1 cellular context compared by ENCODE assay signal in the genomic region with DNA sequence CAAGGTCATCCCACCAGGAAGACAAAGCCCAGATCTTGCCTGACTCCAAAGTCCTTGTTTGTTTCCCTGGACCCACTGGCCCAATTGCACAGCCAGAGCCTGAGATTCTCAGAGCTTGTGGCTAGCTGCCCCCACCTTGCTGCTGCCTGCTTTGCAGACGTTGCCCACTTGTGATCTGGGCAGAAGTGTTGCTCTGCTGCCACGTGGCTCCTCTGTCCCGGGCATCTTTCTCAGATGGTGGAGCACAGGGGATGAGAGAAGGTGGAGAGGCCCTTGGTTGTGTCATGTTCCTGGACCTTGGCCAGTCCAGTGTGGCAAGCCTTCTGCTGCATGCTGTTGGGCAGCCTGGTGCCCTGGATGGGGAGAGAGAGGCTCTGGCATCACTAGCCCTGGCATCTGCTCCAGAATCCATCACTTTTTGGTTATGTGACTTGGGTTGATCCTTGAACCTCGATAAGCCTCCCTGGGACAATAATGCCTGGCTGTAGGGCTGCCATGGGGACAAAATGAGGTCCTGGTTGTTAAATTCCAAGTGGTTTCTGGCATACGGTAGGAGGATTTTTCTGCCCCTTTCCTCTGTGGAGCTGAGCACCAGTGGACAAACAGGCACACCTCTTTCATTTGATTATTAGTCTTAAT.
TF ChIP-seq lines count a peak whose summit lies in the region.

No MANE protein-coding gene starts in this region.

TF ChIP-seq in HepG2, 621 proteins besides CTCF, POLR2A, EP300 and RAD21 (continued from another document and continues in another):
- TF ChIP-seq, protein P1, sequence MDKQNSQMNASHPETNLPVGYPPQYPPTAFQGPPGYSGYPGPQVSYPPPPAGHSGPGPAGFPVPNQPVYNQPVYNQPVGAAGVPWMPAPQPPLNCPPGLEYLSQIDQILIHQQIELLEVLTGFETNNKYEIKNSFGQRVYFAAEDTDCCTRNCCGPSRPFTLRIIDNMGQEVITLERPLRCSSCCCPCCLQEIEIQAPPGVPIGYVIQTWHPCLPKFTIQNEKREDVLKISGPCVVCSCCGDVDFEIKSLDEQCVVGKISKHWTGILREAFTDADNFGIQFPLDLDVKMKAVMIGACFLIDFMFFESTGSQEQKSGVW (CRISPR knock-in tag; IDR thresholded peaks at IDR 0.05; ENCODE audit: borderline replicate concordance) = no peak
- TF ChIP-seq KDM5B (CRISPR knock-in tag; IDR thresholded peaks at IDR 0.05; ENCODE audit: borderline replicate concordance) (no peak; the same call in 1 of the 2 replicates), ZNF230 (CRISPR knock-in tag; IDR thresholded peaks at IDR 0.05) (no peak), TSC22D2 (CRISPR knock-in tag; IDR thresholded peaks at IDR 0.05; ENCODE audit: borderline replicate concordance) (no peak), CEBPG (CRISPR knock-in tag; IDR thresholded peaks at IDR 0.05) (0 out of 2 replicates have a peak, but pooled peaks have one; percentile 21), ZNF562 (CRISPR knock-in tag; IDR thresholded peaks at IDR 0.05; ENCODE audit: borderline replicate concordance) (no peak), ZNF788 (CRISPR knock-in tag; IDR thresholded peaks at IDR 0.05; ENCODE audit: borderline replicate concordance) (peak; percentile 21; the same call in 1 of the 2 replicates), SOX6 (IDR thresholded peaks at IDR 0.05) (no peak), SOX6 (CRISPR knock-in tag; IDR thresholded peaks at IDR 0.05) (peak; percentile 75), TEAD3 (CRISPR knock-in tag; optimal IDR thresholded peaks at IDR 0.05; ENCODE audit: borderline replicate concordance) (no peak), ZNF264 (CRISPR knock-in tag; IDR thresholded peaks at IDR 0.05) (no peak), ZNF563 (CRISPR knock-in tag; IDR thresholded peaks at IDR 0.05) (no peak), ZNF850 (CRISPR knock-in tag; conservative IDR thresholded peaks at IDR 0.05) (no peak), TARDBP (CRISPR knock-in tag; IDR thresholded peaks at IDR 0.05) (no peak)
- TF ChIP-seq, protein P2, sequence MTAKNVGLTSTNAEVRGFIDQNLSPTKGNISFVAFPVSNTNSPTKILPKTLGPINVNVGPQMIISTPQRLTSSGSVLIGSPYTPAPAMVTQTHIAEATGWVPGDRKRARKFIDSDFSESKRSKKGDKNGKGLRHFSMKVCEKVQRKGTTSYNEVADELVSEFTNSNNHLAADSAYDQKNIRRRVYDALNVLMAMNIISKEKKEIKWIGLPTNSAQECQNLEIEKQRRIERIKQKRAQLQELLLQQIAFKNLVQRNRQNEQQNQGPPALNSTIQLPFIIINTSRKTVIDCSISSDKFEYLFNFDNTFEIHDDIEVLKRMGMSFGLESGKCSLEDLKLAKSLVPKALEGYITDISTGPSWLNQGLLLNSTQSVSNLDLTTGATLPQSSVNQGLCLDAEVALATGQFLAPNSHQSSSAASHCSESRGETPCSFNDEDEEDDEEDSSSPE (CRISPR knock-in tag; IDR thresholded peaks at IDR 0.05) = no peak
- TF ChIP-seq, protein P3, sequence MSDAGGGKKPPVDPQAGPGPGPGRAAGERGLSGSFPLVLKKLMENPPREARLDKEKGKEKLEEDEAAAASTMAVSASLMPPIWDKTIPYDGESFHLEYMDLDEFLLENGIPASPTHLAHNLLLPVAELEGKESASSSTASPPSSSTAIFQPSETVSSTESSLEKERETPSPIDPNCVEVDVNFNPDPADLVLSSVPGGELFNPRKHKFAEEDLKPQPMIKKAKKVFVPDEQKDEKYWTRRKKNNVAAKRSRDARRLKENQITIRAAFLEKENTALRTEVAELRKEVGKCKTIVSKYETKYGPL (CRISPR knock-in tag; IDR thresholded peaks at IDR 0.05) = no peak
- TF ChIP-seq, protein P4, sequence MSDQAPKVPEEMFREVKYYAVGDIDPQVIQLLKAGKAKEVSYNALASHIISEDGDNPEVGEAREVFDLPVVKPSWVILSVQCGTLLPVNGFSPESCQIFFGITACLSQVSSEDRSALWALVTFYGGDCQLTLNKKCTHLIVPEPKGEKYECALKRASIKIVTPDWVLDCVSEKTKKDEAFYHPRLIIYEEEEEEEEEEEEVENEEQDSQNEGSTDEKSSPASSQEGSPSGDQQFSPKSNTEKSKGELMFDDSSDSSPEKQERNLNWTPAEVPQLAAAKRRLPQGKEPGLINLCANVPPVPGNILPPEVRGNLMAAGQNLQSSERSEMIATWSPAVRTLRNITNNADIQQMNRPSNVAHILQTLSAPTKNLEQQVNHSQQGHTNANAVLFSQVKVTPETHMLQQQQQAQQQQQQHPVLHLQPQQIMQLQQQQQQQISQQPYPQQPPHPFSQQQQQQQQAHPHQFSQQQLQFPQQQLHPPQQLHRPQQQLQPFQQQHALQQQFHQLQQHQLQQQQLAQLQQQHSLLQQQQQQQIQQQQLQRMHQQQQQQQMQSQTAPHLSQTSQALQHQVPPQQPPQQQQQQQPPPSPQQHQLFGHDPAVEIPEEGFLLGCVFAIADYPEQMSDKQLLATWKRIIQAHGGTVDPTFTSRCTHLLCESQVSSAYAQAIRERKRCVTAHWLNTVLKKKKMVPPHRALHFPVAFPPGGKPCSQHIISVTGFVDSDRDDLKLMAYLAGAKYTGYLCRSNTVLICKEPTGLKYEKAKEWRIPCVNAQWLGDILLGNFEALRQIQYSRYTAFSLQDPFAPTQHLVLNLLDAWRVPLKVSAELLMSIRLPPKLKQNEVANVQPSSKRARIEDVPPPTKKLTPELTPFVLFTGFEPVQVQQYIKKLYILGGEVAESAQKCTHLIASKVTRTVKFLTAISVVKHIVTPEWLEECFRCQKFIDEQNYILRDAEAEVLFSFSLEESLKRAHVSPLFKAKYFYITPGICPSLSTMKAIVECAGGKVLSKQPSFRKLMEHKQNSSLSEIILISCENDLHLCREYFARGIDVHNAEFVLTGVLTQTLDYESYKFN (CRISPR knock-in tag; conservative IDR thresholded peaks at IDR 0.05) = peak; percentile 69
- TF ChIP-seq, protein P5, sequence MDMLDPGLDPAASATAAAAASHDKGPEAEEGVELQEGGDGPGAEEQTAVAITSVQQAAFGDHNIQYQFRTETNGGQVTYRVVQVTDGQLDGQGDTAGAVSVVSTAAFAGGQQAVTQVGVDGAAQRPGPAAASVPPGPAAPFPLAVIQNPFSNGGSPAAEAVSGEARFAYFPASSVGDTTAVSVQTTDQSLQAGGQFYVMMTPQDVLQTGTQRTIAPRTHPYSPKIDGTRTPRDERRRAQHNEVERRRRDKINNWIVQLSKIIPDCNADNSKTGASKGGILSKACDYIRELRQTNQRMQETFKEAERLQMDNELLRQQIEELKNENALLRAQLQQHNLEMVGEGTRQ (IDR thresholded peaks at IDR 0.05; ENCODE audit: low read depth, low read length) = no peak
- TF ChIP-seq, protein P5 (CRISPR knock-in tag; IDR thresholded peaks at IDR 0.05; ENCODE audit: borderline replicate concordance) = no peak
- TF ChIP-seq, protein P6, sequence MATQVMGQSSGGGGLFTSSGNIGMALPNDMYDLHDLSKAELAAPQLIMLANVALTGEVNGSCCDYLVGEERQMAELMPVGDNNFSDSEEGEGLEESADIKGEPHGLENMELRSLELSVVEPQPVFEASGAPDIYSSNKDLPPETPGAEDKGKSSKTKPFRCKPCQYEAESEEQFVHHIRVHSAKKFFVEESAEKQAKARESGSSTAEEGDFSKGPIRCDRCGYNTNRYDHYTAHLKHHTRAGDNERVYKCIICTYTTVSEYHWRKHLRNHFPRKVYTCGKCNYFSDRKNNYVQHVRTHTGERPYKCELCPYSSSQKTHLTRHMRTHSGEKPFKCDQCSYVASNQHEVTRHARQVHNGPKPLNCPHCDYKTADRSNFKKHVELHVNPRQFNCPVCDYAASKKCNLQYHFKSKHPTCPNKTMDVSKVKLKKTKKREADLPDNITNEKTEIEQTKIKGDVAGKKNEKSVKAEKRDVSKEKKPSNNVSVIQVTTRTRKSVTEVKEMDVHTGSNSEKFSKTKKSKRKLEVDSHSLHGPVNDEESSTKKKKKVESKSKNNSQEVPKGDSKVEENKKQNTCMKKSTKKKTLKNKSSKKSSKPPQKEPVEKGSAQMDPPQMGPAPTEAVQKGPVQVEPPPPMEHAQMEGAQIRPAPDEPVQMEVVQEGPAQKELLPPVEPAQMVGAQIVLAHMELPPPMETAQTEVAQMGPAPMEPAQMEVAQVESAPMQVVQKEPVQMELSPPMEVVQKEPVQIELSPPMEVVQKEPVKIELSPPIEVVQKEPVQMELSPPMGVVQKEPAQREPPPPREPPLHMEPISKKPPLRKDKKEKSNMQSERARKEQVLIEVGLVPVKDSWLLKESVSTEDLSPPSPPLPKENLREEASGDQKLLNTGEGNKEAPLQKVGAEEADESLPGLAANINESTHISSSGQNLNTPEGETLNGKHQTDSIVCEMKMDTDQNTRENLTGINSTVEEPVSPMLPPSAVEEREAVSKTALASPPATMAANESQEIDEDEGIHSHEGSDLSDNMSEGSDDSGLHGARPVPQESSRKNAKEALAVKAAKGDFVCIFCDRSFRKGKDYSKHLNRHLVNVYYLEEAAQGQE (IDR thresholded peaks at IDR 0.05; ENCODE audit: borderline replicate concordance in 1 of 2, low read depth in 1 of 2, low read length in 2 of 2) = no peak
- TF ChIP-seq, protein P7, sequence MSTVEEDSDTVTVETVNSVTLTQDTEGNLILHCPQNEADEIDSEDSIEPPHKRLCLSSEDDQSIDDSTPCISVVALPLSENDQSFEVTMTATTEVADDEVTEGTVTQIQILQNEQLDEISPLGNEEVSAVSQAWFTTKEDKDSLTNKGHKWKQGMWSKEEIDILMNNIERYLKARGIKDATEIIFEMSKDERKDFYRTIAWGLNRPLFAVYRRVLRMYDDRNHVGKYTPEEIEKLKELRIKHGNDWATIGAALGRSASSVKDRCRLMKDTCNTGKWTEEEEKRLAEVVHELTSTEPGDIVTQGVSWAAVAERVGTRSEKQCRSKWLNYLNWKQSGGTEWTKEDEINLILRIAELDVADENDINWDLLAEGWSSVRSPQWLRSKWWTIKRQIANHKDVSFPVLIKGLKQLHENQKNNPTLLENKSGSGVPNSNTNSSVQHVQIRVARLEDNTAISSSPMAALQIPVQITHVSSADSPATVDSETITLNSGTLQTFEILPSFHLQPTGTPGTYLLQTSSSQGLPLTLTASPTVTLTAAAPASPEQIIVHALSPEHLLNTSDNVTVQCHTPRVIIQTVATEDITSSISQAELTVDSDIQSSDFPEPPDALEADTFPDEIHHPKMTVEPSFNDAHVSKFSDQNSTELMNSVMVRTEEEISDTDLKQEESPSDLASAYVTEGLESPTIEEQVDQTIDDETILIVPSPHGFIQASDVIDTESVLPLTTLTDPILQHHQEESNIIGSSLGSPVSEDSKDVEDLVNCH (CRISPR knock-in tag; IDR thresholded peaks at IDR 0.05) = no peak
- TF ChIP-seq, protein P8, sequence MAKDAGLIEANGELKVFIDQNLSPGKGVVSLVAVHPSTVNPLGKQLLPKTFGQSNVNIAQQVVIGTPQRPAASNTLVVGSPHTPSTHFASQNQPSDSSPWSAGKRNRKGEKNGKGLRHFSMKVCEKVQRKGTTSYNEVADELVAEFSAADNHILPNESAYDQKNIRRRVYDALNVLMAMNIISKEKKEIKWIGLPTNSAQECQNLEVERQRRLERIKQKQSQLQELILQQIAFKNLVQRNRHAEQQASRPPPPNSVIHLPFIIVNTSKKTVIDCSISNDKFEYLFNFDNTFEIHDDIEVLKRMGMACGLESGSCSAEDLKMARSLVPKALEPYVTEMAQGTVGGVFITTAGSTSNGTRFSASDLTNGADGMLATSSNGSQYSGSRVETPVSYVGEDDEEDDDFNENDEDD (CRISPR knock-in tag; IDR thresholded peaks at IDR 0.05; ENCODE audit: borderline replicate concordance) = no peak
- TF ChIP-seq, protein P9, sequence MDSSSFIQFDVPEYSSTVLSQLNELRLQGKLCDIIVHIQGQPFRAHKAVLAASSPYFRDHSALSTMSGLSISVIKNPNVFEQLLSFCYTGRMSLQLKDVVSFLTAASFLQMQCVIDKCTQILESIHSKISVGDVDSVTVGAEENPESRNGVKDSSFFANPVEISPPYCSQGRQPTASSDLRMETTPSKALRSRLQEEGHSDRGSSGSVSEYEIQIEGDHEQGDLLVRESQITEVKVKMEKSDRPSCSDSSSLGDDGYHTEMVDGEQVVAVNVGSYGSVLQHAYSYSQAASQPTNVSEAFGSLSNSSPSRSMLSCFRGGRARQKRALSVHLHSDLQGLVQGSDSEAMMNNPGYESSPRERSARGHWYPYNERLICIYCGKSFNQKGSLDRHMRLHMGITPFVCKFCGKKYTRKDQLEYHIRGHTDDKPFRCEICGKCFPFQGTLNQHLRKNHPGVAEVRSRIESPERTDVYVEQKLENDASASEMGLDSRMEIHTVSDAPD (CRISPR knock-in tag; IDR thresholded peaks at IDR 0.05) = 0 out of 2 replicates have a peak, but pooled peaks have one; percentile 24
- TF ChIP-seq, protein P10, sequence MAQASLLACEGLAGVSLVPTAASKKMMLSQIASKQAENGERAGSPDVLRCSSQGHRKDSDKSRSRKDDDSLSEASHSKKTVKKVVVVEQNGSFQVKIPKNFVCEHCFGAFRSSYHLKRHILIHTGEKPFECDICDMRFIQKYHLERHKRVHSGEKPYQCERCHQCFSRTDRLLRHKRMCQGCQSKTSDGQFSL (CRISPR knock-in tag; IDR thresholded peaks at IDR 0.05) = no peak
- TF ChIP-seq, protein P11, sequence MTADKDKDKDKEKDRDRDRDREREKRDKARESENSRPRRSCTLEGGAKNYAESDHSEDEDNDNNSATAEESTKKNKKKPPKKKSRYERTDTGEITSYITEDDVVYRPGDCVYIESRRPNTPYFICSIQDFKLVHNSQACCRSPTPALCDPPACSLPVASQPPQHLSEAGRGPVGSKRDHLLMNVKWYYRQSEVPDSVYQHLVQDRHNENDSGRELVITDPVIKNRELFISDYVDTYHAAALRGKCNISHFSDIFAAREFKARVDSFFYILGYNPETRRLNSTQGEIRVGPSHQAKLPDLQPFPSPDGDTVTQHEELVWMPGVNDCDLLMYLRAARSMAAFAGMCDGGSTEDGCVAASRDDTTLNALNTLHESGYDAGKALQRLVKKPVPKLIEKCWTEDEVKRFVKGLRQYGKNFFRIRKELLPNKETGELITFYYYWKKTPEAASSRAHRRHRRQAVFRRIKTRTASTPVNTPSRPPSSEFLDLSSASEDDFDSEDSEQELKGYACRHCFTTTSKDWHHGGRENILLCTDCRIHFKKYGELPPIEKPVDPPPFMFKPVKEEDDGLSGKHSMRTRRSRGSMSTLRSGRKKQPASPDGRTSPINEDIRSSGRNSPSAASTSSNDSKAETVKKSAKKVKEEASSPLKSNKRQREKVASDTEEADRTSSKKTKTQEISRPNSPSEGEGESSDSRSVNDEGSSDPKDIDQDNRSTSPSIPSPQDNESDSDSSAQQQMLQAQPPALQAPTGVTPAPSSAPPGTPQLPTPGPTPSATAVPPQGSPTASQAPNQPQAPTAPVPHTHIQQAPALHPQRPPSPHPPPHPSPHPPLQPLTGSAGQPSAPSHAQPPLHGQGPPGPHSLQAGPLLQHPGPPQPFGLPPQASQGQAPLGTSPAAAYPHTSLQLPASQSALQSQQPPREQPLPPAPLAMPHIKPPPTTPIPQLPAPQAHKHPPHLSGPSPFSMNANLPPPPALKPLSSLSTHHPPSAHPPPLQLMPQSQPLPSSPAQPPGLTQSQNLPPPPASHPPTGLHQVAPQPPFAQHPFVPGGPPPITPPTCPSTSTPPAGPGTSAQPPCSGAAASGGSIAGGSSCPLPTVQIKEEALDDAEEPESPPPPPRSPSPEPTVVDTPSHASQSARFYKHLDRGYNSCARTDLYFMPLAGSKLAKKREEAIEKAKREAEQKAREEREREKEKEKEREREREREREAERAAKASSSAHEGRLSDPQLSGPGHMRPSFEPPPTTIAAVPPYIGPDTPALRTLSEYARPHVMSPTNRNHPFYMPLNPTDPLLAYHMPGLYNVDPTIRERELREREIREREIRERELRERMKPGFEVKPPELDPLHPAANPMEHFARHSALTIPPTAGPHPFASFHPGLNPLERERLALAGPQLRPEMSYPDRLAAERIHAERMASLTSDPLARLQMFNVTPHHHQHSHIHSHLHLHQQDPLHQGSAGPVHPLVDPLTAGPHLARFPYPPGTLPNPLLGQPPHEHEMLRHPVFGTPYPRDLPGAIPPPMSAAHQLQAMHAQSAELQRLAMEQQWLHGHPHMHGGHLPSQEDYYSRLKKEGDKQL (CRISPR knock-in tag; IDR thresholded peaks at IDR 0.05; ENCODE audit: low read depth) = 0 out of 2 replicates have a peak, but pooled peaks have one; percentile 8
